26 cellular contexts compared by ENCODE assay signal in the genomic region with DNA sequence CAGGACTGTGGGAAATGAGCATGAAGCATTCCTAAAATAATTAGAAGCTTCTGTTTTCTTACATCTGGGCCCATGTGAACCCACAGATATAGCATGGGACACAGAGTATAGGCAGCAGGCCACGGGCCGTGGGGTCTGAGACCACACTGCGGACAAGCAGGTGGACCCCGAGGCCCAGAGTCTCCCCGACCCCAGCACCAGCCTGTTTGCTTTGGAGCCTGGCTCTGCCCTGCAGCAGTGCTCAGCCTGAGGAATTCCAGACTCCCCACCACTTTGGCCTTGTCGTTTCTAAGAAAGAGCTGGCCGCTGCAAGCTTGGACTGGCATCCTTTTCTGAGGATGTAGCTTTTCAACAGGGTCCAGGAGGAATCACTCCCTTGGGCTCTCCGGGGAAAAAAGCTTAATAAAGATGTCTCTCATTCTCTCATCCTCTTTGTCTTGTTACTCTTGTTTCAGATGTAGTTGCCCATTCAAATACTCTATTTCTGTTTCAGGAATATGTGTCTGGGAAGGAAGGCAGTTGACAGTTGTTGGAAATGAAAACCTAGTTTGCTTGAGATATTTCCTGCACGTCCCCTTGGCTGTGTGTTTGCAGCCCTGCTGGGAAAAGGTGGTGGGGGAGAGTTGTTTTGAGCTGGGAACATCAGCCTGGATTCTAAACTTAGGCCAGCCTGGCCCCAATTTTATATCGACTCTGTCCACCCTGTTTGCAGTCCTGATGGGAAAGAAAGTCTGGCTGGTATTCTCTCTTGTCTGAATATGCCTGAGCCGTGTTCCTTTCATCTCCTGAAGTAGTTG.
DNase-seq lines count a peak whose midpoint lies in the region; ATAC-seq and TF ChIP-seq lines count a peak whose summit lies in the region.
"Had no signal": no experiment of that assay in that cellular context is flagged by ENCODE, and none has a peak within 500 bp of the region (broad histone marks: within the 10 kb centered on the region; RNA-seq: fewer than 3 reads in every experiment).

No MANE protein-coding gene starts in this region.

- TF ChIP-seq CTCF in brain (conservative IDR thresholded peaks at IDR 0.05) = no peak
- no peak for TF ChIP-seq CTCF in mesothelial cell of epicardium (IDR thresholded peaks at IDR 0.05; ENCODE audit: unreplicated experiment)

- H3K4me3 Mint-ChIP-seq in brain (no peak overlapping the region), mesothelial cell of epicardium (no peak overlapping the region)
- no peak overlapping the region for H3K4me3 Mint-ChIP-seq in stimulated activated effector memory CD8-positive, alpha-beta T cell treated with anti-CD3 and anti-CD28 coated beads, Interleukin-12 subunit alpha, Interleukin-12 subunit beta, amount 100 ng/mL, for 72 hours
- H3K4me3 Mint-ChIP-seq: activated CD8-positive, alpha-beta T cell treated with anti-CD3 and anti-CD28 coated beads for 36 hours; B cell; central memory CD8-positive, alpha-beta T cell; naive thymus-derived CD8-positive, alpha-beta T cell had no signal

- ATAC-seq in stimulated activated effector memory CD8-positive, alpha-beta T cell treated with anti-CD3 and anti-CD28 coated beads, Interleukin-12 subunit alpha, Interleukin-12 subunit beta, amount 100 ng/mL, for 72 hours = no peak
- ATAC-seq in HG02973 (IDR thresholded peaks at IDR 0.05; ENCODE audit: unreplicated experiment) (no peak), GM19467 (IDR thresholded peaks at IDR 0.05; ENCODE audit: unreplicated experiment) (no peak)
- ATAC-seq: activated CD4-positive, CD25-positive, alpha-beta regulatory T cell treated with anti-CD3 and anti-CD28 coated beads, Interleukin-2, amount 50 U/mL, for 24 hours; activated CD8-positive, alpha-beta T cell treated with anti-CD3 and anti-CD28 coated beads for 36 hours; heart left ventricle; naive thymus-derived CD8-positive, alpha-beta T cell; PC-3; sciatic nerve had no signal

- peak; percentile 48 for DNase-seq in ELF-1 (ENCODE audit: low read depth, low spot score)
- DNase-seq in mesothelial cell of epicardium (ENCODE audit: low spot score in 2 of 2, unreplicated experiment in 2 of 2) = no peak
- no peak for DNase-seq in stimulated activated effector memory CD8-positive, alpha-beta T cell treated with anti-CD3 and anti-CD28 coated beads, Interleukin-12 subunit alpha, Interleukin-12 subunit beta, amount 100 ng/mL, for 72 hours (ENCODE audit: low spot score in 2 of 2)
- no peak for DNase-seq in DMS79 treated with DMSO at 0.1 percent for 48 hours (lab: John Stamatoyannopoulos, UW)
- no peak for DNase-seq in OCI-M2 (lab: John Stamatoyannopoulos, UW; ENCODE audit: unreplicated experiment)
- DNase-seq: activated CD8-positive, alpha-beta T cell treated with anti-CD3 and anti-CD28 coated beads for 36 hours; activated T-cell treated with anti-CD3 and anti-CD28 coated beads for 4 hours; DMS153; effector CD4-positive, alpha-beta T cell; foreskin fibroblast; heart left ventricle; KG1; mesendoderm; MM.1S; naive thymus-derived CD8-positive, alpha-beta T cell; NCI-H1436; PC-3; Right ventricle myocardium superior; stimulated activated CD4-positive, alpha-beta T cell treated with anti-CD3 and anti-CD28 coated beads, Interleukin-15, amount 100 ng/mL, for 24 hours had no signal

- H3K27me3 Mint-ChIP-seq in brain = no peaks in the 10 kb centered on the region
- no peaks in the 10 kb centered on the region for H3K27me3 Mint-ChIP-seq in mesothelial cell of epicardium (ENCODE audit: low read depth)
- H3K27me3 Mint-ChIP-seq: activated CD8-positive, alpha-beta T cell treated with anti-CD3 and anti-CD28 coated beads for 36 hours; B cell; central memory CD8-positive, alpha-beta T cell; naive thymus-derived CD8-positive, alpha-beta T cell had no signal

- peaks cover 43% of the 10 kb centered on the region for H3K36me3 Mint-ChIP-seq in brain
- no peaks in the 10 kb centered on the region for H3K36me3 Mint-ChIP-seq in mesothelial cell of epicardium
- peaks cover 47% of the 10 kb centered on the region for H3K36me3 Mint-ChIP-seq in stimulated activated effector memory CD8-positive, alpha-beta T cell treated with anti-CD3 and anti-CD28 coated beads, Interleukin-12 subunit alpha, Interleukin-12 subunit beta, amount 100 ng/mL, for 72 hours

- peaks cover 44% of the 10 kb centered on the region for H3K4me1 Mint-ChIP-seq in brain
- peaks cover 39% of the 10 kb centered on the region for H3K4me1 Mint-ChIP-seq in mesothelial cell of epicardium
- H3K4me1 Mint-ChIP-seq in stimulated activated effector memory CD8-positive, alpha-beta T cell treated with anti-CD3 and anti-CD28 coated beads, Interleukin-12 subunit alpha, Interleukin-12 subunit beta, amount 100 ng/mL, for 72 hours = peaks cover 7% of the 10 kb centered on the region
- H3K4me1 Mint-ChIP-seq: B cell had no signal

- H3K27ac Mint-ChIP-seq in brain (peak overlapping the region; percentile 42 to 82 (median 53)), mesothelial cell of epicardium (peak overlapping the region; percentile 77)
- peak overlapping the region; percentile 74 for H3K27ac Mint-ChIP-seq in stimulated activated effector memory CD8-positive, alpha-beta T cell treated with anti-CD3 and anti-CD28 coated beads, Interleukin-12 subunit alpha, Interleukin-12 subunit beta, amount 100 ng/mL, for 72 hours
- H3K27ac Mint-ChIP-seq: activated CD8-positive, alpha-beta T cell treated with anti-CD3 and anti-CD28 coated beads for 36 hours; B cell had no signal

- H3K9me3 Mint-ChIP-seq in brain (peaks cover 0 to 3% (median 0%) of the 10 kb centered on the region in 5 experiments), mesothelial cell of epicardium (no peaks in the 10 kb centered on the region)
- H3K9me3 Mint-ChIP-seq in stimulated activated effector memory CD8-positive, alpha-beta T cell treated with anti-CD3 and anti-CD28 coated beads, Interleukin-12 subunit alpha, Interleukin-12 subunit beta, amount 100 ng/mL, for 72 hours = no peaks in the 10 kb centered on the region
- H3K9me3 Mint-ChIP-seq: activated CD8-positive, alpha-beta T cell treated with anti-CD3 and anti-CD28 coated beads for 36 hours; central memory CD8-positive, alpha-beta T cell; naive thymus-derived CD8-positive, alpha-beta T cell had no signal
